ENCODE assay signal across 17 cellular contexts in genomic region chr18:30093376-30093775, GRCh38.
DNase-seq lines count a peak whose midpoint lies in the region; ATAC-seq and TF ChIP-seq lines count a peak whose summit lies in the region.
"Had no signal": no experiment of that assay in that cellular context is flagged by ENCODE, and none has a peak within 500 bp of the region (broad histone marks: within the 10 kb centered on the region; RNA-seq: fewer than 3 reads in every experiment).

No MANE protein-coding gene starts in this region.

- ATAC-seq in left lobe of liver (no peak), HG03439 (IDR thresholded peaks at IDR 0.05; ENCODE audit: unreplicated experiment) (no peak)
- ATAC-seq: GM12878, K562 had no signal

- H3K4me3 ChIP-seq in epithelial cell of esophagus (ENCODE audit: low read length): no peak overlapping the region
- H3K4me3 ChIP-seq: GM12878, K562 had no signal

- peak; percentile 37 for DNase-seq in HCEC 1CT
- DNase-seq in amniotic epithelial cell (ENCODE audit: low read depth): peak; percentile 24
- DNase-seq in epithelial cell of esophagus (ENCODE audit: low read depth): peak; percentile 15
- no peak for DNase-seq in SW 1271 (lab: John Stamatoyannopoulos, UW)
- DNase-seq in globus pallidus (ENCODE audit: low spot score): no peak
- DNase-seq in left lobe of liver (ENCODE audit: low spot score): no peak
- DNase-seq: ACHN; BE2C; C1 segment of cervical spinal cord; CD4-positive, CD25-positive, alpha-beta regulatory T cell; CD8-positive, alpha-beta memory T cell; COR-L47; GDM1; H9 had no signal

- no peak for TF ChIP-seq CTCF in epithelial cell of esophagus (IDR thresholded peaks at IDR 0.05; ENCODE audit: insufficient read depth, low read depth, low read length, missing control alignments)

Comparison
In these comparisons a context has a peak if more than half of its experiments do, and no peak if none do; other contexts are left out.
1. DNase-seq: peak in HCEC 1CT (single experiment), amniotic epithelial cell (single experiment) and epithelial cell of esophagus (single experiment); none in SW 1271 (0 of 2), globus pallidus (single experiment) and left lobe of liver (single experiment).